8 cellular contexts compared by ENCODE assay signal in the genomic region with DNA sequence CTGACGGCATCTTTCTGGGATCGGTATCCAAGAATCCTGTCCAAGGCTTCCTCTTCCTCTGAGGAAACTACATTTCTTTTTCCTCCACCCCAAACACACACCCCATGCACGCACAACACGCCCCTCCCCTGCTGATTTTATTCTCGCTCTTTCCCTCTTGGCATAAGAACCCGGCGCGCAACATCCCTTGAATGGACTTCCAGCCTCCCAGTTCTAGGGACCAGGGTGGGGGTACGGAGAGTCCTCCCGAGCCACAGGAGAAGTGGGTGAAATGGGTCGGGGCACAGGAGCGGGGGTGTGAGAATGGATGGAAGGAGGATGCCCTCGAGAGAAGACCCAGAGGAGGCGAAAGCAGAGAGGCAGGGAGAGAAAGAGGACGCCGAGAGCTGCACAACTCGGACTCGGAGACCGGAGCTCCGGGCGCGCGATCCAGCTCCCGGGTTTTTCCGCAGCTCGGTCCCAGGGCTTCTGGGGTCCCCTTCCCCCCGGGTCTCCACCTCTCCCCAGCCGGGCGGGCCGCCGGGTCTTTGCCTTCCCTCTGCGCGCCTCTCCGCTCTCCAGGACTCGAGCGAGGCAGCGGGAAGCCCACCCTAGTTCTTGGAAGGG. TPM values are rescaled to one million over a fixed set of nuclear protein-coding genes. Genes with fewer than 3 reads are reported as not detected.
DNase-seq lines count a peak whose midpoint lies in the region; ATAC-seq, FAIRE-seq and TF ChIP-seq lines count a peak whose summit lies in the region.

No MANE protein-coding gene starts in this region.

- H3K79me2 ChIP-seq in keratinocyte (ENCODE audit: control insufficient read depth, insufficient read depth, low read length), result no peaks in the 10 kb centered on the region

- H3K4me3 ChIP-seq in keratinocyte (ENCODE audit: control insufficient read depth in 2 of 3, extremely low read depth in 1 of 3, insufficient read depth in 2 of 3, low read depth in 1 of 3, low read length in 3 of 3) (peak overlapping the region; percentile 52 to 87 (median 82)), skin epidermis (peak overlapping the region; percentile 31 to 78 (median 42))

- peak overlapping the region; percentile 63 for H3K9ac ChIP-seq in keratinocyte (ENCODE audit: control insufficient read depth, extremely low read depth, insufficient read depth, low read length)

- peak overlapping the region; percentile 13 for H3K27ac ChIP-seq in keratinocyte (ENCODE audit: control insufficient read depth, insufficient read depth, low read length)
- H3K27ac ChIP-seq in skin epidermis, result peak overlapping the region in 18 of 21 experiments; percentile 6 to 87 (median 62)

- no peak for TF ChIP-seq CTCF in keratinocyte (optimal IDR thresholded peaks at IDR 0.05 in 1 of 3, IDR thresholded peaks at IDR 0.05 in 1 of 3, conservative IDR thresholded peaks at IDR 0.05 in 1 of 3; ENCODE audit: extremely low read depth in 1 of 3, insufficient read depth in 2 of 3, low read length in 3 of 3)

- peak overlapping the region; percentile 96 for H2AFZ ChIP-seq in keratinocyte (ENCODE audit: control insufficient read depth, low read length)

- H4K20me1 ChIP-seq in keratinocyte (ENCODE audit: control insufficient read depth, extremely low read depth, insufficient read depth, low read length), result peaks cover 6% of the 10 kb centered on the region

- DNase-seq in activated effector memory CD4-positive, alpha-beta T cell treated with anti-CD3 and anti-CD28 coated beads, Interleukin-2, amount 50 U/mL, for 16 hours, result peak; percentile 68
- DNase-seq in activated effector memory CD4-positive, alpha-beta T cell treated with Interleukin-2 at 50 U/mL for 16 hours, result no peak
- DNase-seq in SHP77 treated with DMSO at 0.1 percent for 48 hours (lab: John Stamatoyannopoulos, UW) (peak; percentile 6), cerebellum (ENCODE audit: low spot score) (peak; percentile 61), keratinocyte (ENCODE audit: low read depth, low spot score) (no peak), EL (no peak)

- H3K27me3 ChIP-seq in keratinocyte (ENCODE audit: control insufficient read depth, extremely low read depth, insufficient read depth, low read length), result no peaks in the 10 kb centered on the region

- FAIRE-seq in keratinocyte (lab: Jason Lieb, UNC), result no peak

- no peak for ATAC-seq in GM21786 (IDR thresholded peaks at IDR 0.05; ENCODE audit: unreplicated experiment)

- no peaks in the 10 kb centered on the region for H3K9me3 ChIP-seq in keratinocyte (ENCODE audit: control insufficient read depth, low read depth, low read length)

- H3K4me2 ChIP-seq in keratinocyte (ENCODE audit: control insufficient read depth, extremely low read depth, insufficient read depth, low read depth, low read length), result peak overlapping the region; percentile 90

- dilution Hi-C loops in keratinocyte (cut with MboI; ENCODE audit: extremely low pct_ligation_motif_present, low sequenced_read_pairs), result no loop called here

- no peaks in the 10 kb centered on the region for H3K36me3 ChIP-seq in keratinocyte (ENCODE audit: control insufficient read depth in 2 of 2, extremely low read depth in 1 of 2, insufficient read depth in 2 of 2, low read length in 2 of 2)

- no peaks in the 10 kb centered on the region for H3K9me1 ChIP-seq in keratinocyte (ENCODE audit: control insufficient read depth, extremely low read depth, insufficient read depth, low read length)

- peaks cover 17% of the 10 kb centered on the region for H3K4me1 ChIP-seq in keratinocyte (ENCODE audit: control insufficient read depth, extremely low read depth, insufficient read depth, low read length)

RNA-seq across cellular contexts. Expression of a gene that starts 1.4 kb away (rescaled TPM):
- 31.8 TPM for total RNA-seq in cerebellum
- 4.5 to 6.5 TPM (median 5.8 TPM) in 3 replicates for polyA plus RNA-seq in keratinocyte
- 2.3 TPM for polyA plus RNA-seq in keratinocyte (2011; ENCODE audit: low read depth)
- 5.4 and 5.5 TPM in 2 replicates for polyA plus RNA-seq in keratinocyte (2011; cell fraction: cytosol; rRNA removed)
- 8.8 and 11.6 TPM in 2 replicates for polyA plus RNA-seq in keratinocyte (2011; cell fraction: nucleus; rRNA removed)
- polyA plus RNA-seq in keratinocyte (2012; ENCODE audit: low replicate concordance), result 4.2 and 6.3 TPM in 2 replicates
- polyA minus RNA-seq in keratinocyte, result 13.2 to 16.0 TPM (median 15.6 TPM) in 3 replicates
- 8.4 TPM for polyA minus RNA-seq in keratinocyte (2011; cell fraction: cytosol; rRNA and poly(A)+ RNA removed)
- 14.0 and 26.7 TPM in 2 replicates for polyA minus RNA-seq in keratinocyte (2011; cell fraction: nucleus; rRNA and poly(A)+ RNA removed)

Comparison
In these comparisons a context has a peak if more than half of its experiments do, and no peak if none do; other contexts are left out.
1. DNase-seq: peak in activated effector memory CD4-positive, alpha-beta T cell treated with anti-CD3 and anti-CD28 coated beads, Interleukin-2, amount 50 U/mL, for 16 hours (single experiment), SHP77 treated with DMSO at 0.1 percent for 48 hours (single experiment) and cerebellum (single experiment); none in activated effector memory CD4-positive, alpha-beta T cell treated with Interleukin-2 at 50 U/mL for 16 hours (single experiment), keratinocyte (single experiment) and EL (single experiment).